ENCODE assay signal across 10 cellular contexts in the genomic region with DNA sequence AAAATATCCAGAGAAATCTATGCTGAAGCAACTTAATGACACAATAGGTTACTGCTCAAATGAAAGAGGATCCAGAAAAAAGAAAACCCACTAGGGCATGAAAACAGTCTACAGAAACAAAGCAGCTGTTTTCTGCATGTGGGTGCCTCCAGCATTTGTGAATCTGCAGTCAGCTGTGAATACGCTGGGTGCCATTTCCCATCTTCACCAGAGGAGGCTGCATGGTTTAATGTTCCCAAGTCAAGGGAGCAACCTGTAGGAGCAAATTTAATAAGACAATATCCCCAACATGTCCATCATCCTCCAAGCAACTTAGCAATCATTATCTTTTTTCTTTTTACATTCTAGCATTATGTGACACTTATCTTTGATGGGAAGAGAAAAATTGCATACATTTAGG.
DNase-seq lines count a peak whose midpoint lies in the region; ATAC-seq and TF ChIP-seq lines count a peak whose summit lies in the region.
"Had no signal": no experiment of that assay in that cellular context is flagged by ENCODE, and none has a peak within 500 bp of the region (broad histone marks: within the 10 kb centered on the region; RNA-seq: fewer than 3 reads in every experiment).

No MANE protein-coding gene starts in this region.

- TF ChIP-seq CTCF in fibroblast of the aortic adventitia (IDR thresholded peaks at IDR 0.05; ENCODE audit: insufficient read depth, low read length) (peak; percentile 56), transverse colon (IDR thresholded peaks at IDR 0.05) (peak in 4 of 5 experiments; percentile 13 to 32 (median 26))

- H3K27me3 ChIP-seq in transverse colon, result no peaks in the 10 kb centered on the region

- peaks cover 0 to 11% (median 2%) of the 10 kb centered on the region in 4 donors for H3K4me1 ChIP-seq in transverse colon

- H3K4me3 ChIP-seq in fibroblast of the aortic adventitia (ENCODE audit: low read depth, low read length) (no peak overlapping the region), transverse colon (no peak overlapping the region)

- no peaks in the 10 kb centered on the region for H3K36me3 Mint-ChIP-seq in activated T-cell treated with anti-CD3 and anti-CD28 coated beads, Interleukin-2, amount 50 U/mL, for 4 hours (ENCODE audit: insufficient read depth)
- H3K36me3 Mint-ChIP-seq: CD8-positive, alpha-beta T cell had no signal

- no peak for TF ChIP-seq EP300 in transverse colon (IDR thresholded peaks at IDR 0.05; ENCODE audit: low read depth)

- no peaks in the 10 kb centered on the region for H3K4me1 Mint-ChIP-seq in activated T-cell treated with anti-CD3 and anti-CD28 coated beads, Interleukin-2, amount 50 U/mL, for 4 hours (ENCODE audit: low read depth)

- H3K9me3 Mint-ChIP-seq in activated T-cell treated with anti-CD3 and anti-CD28 coated beads, Interleukin-2, amount 50 U/mL, for 4 hours, result no peaks in the 10 kb centered on the region

- no peaks in the 10 kb centered on the region for H3K27me3 Mint-ChIP-seq in activated T-cell treated with anti-CD3 and anti-CD28 coated beads, Interleukin-2, amount 50 U/mL, for 4 hours (ENCODE audit: low read depth)

- in situ Hi-C loops in transverse colon (cut with MboI; ENCODE audit: low pct_ligation_motif_present in 1 of 4, low pct_unique_long_range_greater_than_20kb in 1 of 4, low sequenced_read_pairs in 3 of 4), result no loop called here

- DNase-seq in SHP77 (lab: John Stamatoyannopoulos, UW), result peak; percentile 3 to 17
- no peak for DNase-seq in SHP77 treated with DMSO at 0.1 percent for 48 hours (lab: John Stamatoyannopoulos, UW)
- DNase-seq in NCI-H226, result peak; percentile 7
- peak; percentile 14 for DNase-seq in fibroblast of the aortic adventitia (ENCODE audit: low read depth)
- no peak for DNase-seq in transverse colon
- DNase-seq in dermis blood vessel endothelial cell, result no peak
- DNase-seq in activated T-cell treated with anti-CD3 and anti-CD28 coated beads, Interleukin-2, amount 50 U/mL, for 4 hours, result no peak
- DNase-seq in stimulated activated CD4-positive, alpha-beta T cell treated with anti-CD3 and anti-CD28 coated beads, Interleukin-4, amount 100 ng/mL, for 4 hours, result no peak
- DNase-seq: CD8-positive, alpha-beta T cell; occipital lobe had no signal

- H3K4me3 Mint-ChIP-seq in activated T-cell treated with anti-CD3 and anti-CD28 coated beads, Interleukin-2, amount 50 U/mL, for 4 hours, result no peak overlapping the region
- H3K4me3 Mint-ChIP-seq: CD8-positive, alpha-beta T cell had no signal

- no peak for TF ChIP-seq POLR2A in transverse colon (IDR thresholded peaks at IDR 0.05)

- no peaks in the 10 kb centered on the region for H3K9me3 ChIP-seq in transverse colon

- H3K27ac ChIP-seq in transverse colon, result no peak overlapping the region

- WGBS in transverse colon (ENCODE audit: low coverage in 1 of 2), 2 donors, result 71 to 88% methylated on average over 1 of the region's 1 CpG

- H3K36me3 ChIP-seq in transverse colon, result no peaks in the 10 kb centered on the region

- no peak for ATAC-seq in activated T-cell treated with anti-CD3 and anti-CD28 coated beads, Interleukin-2, amount 50 U/mL, for 4 hours
- ATAC-seq: CD8-positive, alpha-beta T cell had no signal

- intact Hi-C loops in transverse colon (cut with DNase I; ENCODE audit: low total_unique reads), result no loop called here

Comparison
In these comparisons a context has a peak if more than half of its experiments do, and no peak if none do; other contexts are left out.
1. DNase-seq: peak in SHP77 (2 of 2), NCI-H226 (single experiment) and fibroblast of the aortic adventitia (single experiment); none in SHP77 treated with DMSO at 0.1 percent for 48 hours (single experiment), transverse colon (single experiment), dermis blood vessel endothelial cell (single experiment), activated T-cell treated with anti-CD3 and anti-CD28 coated beads, Interleukin-2, amount 50 U/mL, for 4 hours (single experiment) and stimulated activated CD4-positive, alpha-beta T cell treated with anti-CD3 and anti-CD28 coated beads, Interleukin-4, amount 100 ng/mL, for 4 hours (0 of 2).